In the genomic region with DNA sequence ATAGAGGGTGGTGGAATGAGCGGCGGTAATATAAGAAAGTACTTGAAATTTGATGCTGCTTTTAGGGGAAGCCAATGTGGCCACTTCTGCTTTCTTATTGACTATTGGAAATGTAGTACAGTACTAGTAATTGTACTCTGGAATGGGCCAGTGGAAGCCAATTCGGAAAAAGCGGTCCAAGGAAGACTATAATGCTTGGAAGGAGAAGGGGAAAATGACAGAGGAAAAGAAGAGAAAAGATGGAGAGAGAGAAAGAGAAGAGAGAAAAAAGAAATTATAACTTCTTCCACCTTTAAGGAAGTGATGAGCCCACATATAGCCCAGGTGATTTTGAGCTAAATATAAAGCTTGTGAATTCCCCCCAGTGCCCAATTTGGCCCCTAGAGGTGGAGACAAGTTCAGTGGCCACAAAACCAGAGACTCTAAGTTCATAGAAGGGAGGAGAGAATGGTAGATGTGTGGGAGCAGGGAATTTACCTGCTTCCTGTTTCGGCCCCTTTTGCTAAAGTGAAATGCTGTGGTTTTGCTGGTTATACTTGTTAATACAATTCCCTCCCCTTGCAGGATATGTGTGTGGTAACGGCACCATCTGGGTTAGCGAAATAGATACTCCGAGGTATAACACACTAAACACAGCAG, we compare ENCODE assay signal across 1 cellular context.
TF ChIP-seq lines count a peak whose summit lies in the region.

No MANE protein-coding gene starts in this region.

TF ChIP-seq in SK-N-SH, 30 proteins besides CTCF, POLR2A, EP300 and RAD21 (continued from another document):
- TF ChIP-seq, protein P1, sequence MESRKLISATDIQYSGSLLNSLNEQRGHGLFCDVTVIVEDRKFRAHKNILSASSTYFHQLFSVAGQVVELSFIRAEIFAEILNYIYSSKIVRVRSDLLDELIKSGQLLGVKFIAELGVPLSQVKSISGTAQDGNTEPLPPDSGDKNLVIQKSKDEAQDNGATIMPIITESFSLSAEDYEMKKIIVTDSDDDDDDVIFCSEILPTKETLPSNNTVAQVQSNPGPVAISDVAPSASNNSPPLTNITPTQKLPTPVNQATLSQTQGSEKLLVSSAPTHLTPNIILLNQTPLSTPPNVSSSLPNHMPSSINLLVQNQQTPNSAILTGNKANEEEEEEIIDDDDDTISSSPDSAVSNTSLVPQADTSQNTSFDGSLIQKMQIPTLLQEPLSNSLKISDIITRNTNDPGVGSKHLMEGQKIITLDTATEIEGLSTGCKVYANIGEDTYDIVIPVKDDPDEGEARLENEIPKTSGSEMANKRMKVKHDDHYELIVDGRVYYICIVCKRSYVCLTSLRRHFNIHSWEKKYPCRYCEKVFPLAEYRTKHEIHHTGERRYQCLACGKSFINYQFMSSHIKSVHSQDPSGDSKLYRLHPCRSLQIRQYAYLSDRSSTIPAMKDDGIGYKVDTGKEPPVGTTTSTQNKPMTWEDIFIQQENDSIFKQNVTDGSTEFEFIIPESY (IDR thresholded peaks at IDR 0.05; ENCODE audit: borderline replicate concordance, low read depth), result no peak
- TF ChIP-seq TAF1 (IDR thresholded peaks at IDR 0.05; ENCODE audit: borderline replicate concordance, low read depth, low read length), result no peak
- no peak for TF ChIP-seq ELF1 (IDR thresholded peaks at IDR 0.05)
- TF ChIP-seq, protein P2, sequence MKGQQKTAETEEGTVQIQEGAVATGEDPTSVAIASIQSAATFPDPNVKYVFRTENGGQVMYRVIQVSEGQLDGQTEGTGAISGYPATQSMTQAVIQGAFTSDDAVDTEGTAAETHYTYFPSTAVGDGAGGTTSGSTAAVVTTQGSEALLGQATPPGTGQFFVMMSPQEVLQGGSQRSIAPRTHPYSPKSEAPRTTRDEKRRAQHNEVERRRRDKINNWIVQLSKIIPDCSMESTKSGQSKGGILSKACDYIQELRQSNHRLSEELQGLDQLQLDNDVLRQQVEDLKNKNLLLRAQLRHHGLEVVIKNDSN (IDR thresholded peaks at IDR 0.05; ENCODE audit: borderline replicate concordance, low read depth), result no peak
